In genomic region chr6:109024368-109024767, GRCh38 we compare ENCODE assay signal across 1 cellular context.
TF ChIP-seq lines count a peak whose summit lies in the region.

No MANE protein-coding gene starts in this region.

TF ChIP-seq in WTC11, 78 proteins besides CTCF, POLR2A, EP300 and RAD21 (continued from another document):
- no peak for TF ChIP-seq PRDM15 (CRISPR knock-in tag; IDR thresholded peaks at IDR 0.05)
- TF ChIP-seq CDX4 (CRISPR knock-in tag; IDR thresholded peaks at IDR 0.05; ENCODE audit: borderline replicate concordance) = no peak
- TF ChIP-seq NFYB (CRISPR knock-in tag; conservative IDR thresholded peaks at IDR 0.05; ENCODE audit: low read depth) = no peak
- TF ChIP-seq ZNF263 (CRISPR knock-in tag; IDR thresholded peaks at IDR 0.05; ENCODE audit: low read depth) = no peak
- no peak for TF ChIP-seq ZNF425 (CRISPR knock-in tag; conservative IDR thresholded peaks at IDR 0.05)
- no peak for TF ChIP-seq E2F5 (CRISPR knock-in tag; IDR thresholded peaks at IDR 0.05)
- no peak for TF ChIP-seq NFE2L1 (CRISPR knock-in tag; IDR thresholded peaks at IDR 0.05)
- TF ChIP-seq ZNF317 (CRISPR knock-in tag; IDR thresholded peaks at IDR 0.05; ENCODE audit: borderline replicate concordance, low read depth) = no peak
- no peak for TF ChIP-seq E2F4 (CRISPR knock-in tag; IDR thresholded peaks at IDR 0.05; ENCODE audit: borderline replicate concordance, low read depth)
